In genomic region chr4:15402146-15402545, GRCh38 we compare ENCODE assay signal across 12 cellular contexts. TPM values are rescaled to one million over a fixed set of nuclear protein-coding genes. Genes with fewer than 3 reads are reported as not detected.
DNase-seq lines count a peak whose midpoint lies in the region; ATAC-seq and TF ChIP-seq lines count a peak whose summit lies in the region.
"Had no signal": no experiment of that assay in that cellular context is flagged by ENCODE, and none has a peak within 500 bp of the region (broad histone marks: within the 10 kb centered on the region; RNA-seq: fewer than 3 reads in every experiment).

No MANE protein-coding gene starts in this region.

- intact Hi-C loops in activated CD4-positive, alpha-beta memory T cell treated with anti-CD3 and anti-CD28 coated beads for 36 hours (cut with micrococcal nuclease), result loop anchor here (10.0 kb wide), 1 partner anchor 397 kb away; the partner anchor contains the start of gene CPEB2

- POLR2A ChIA-PET in naive thymus-derived CD8-positive, alpha-beta T cell (lab: Charles Lee), result interaction anchor here (1.3 kb wide), 1 partner anchor 253 kb away, joined by 4 read pairs; the partner anchor contains the start of gene FBXL5
- POLR2A ChIA-PET in activated CD4-positive, alpha-beta memory T cell treated with anti-CD3 and anti-CD28 coated beads for 36 hours (lab: Charles Lee), result no interaction called here

- peak overlapping the region in 8 of 10 donors; percentile 75 to 89 (median 80) for H3K4me3 Mint-ChIP-seq in naive thymus-derived CD8-positive, alpha-beta T cell
- H3K4me3 Mint-ChIP-seq in activated CD4-positive, alpha-beta memory T cell treated with anti-CD3 and anti-CD28 coated beads for 36 hours, result no peak overlapping the region

- DNase-seq in AG08396 (ENCODE audit: low spot score) (peak; percentile 22), HCEC 1CT (peak; percentile 81), coronary artery (ENCODE audit: low spot score) (no peak), Ammon's horn (ENCODE audit: low spot score) (no peak), NCI-H82 (lab: John Stamatoyannopoulos, UW) (no peak), RPMI8226 (no peak)
- DNase-seq in naive thymus-derived CD8-positive, alpha-beta T cell, result no peak
- no peak for DNase-seq in activated CD4-positive, alpha-beta memory T cell treated with anti-CD3 and anti-CD28 coated beads for 36 hours
- DNase-seq: activated CD4-positive, alpha-beta T cell treated with anti-CD3 and anti-CD28 coated beads, Interleukin-2, amount 50 U/mL, for 1 hour; anterior cingulate cortex; foreskin melanocyte had no signal

- CTCF ChIA-PET in activated CD4-positive, alpha-beta memory T cell treated with anti-CD3 and anti-CD28 coated beads for 36 hours (lab: Charles Lee), result interaction anchor here (0.8 to 1.4 kb wide), 2 partner anchors 169 to 171 kb away, joined by 4 to 5 read pairs; no protein-coding TSS in a partner anchor

- H3K36me3 Mint-ChIP-seq in naive thymus-derived CD8-positive, alpha-beta T cell, result no peaks in the 10 kb centered on the region
- H3K36me3 Mint-ChIP-seq in activated CD4-positive, alpha-beta memory T cell treated with anti-CD3 and anti-CD28 coated beads for 36 hours, result no peaks in the 10 kb centered on the region
- H3K36me3 Mint-ChIP-seq: IgD-negative memory B cell had no signal

- no peaks in the 10 kb centered on the region for H3K9me3 Mint-ChIP-seq in naive thymus-derived CD8-positive, alpha-beta T cell
- no peaks in the 10 kb centered on the region for H3K9me3 Mint-ChIP-seq in activated CD4-positive, alpha-beta memory T cell treated with anti-CD3 and anti-CD28 coated beads for 36 hours
- H3K9me3 Mint-ChIP-seq: IgD-negative memory B cell had no signal

- H3K4me1 Mint-ChIP-seq in naive thymus-derived CD8-positive, alpha-beta T cell, result peaks cover 36 to 73% (median 50%) of the 10 kb centered on the region in 4 donors
- H3K4me1 Mint-ChIP-seq in activated CD4-positive, alpha-beta memory T cell treated with anti-CD3 and anti-CD28 coated beads for 36 hours (ENCODE audit: low read depth), result peaks cover 30% of the 10 kb centered on the region

- peak overlapping the region; percentile 73 to 88 for H3K27ac ChIP-seq in coronary artery

- H3K27ac Mint-ChIP-seq in naive thymus-derived CD8-positive, alpha-beta T cell, result peak overlapping the region; percentile 75 to 96 (median 84)
- H3K27ac Mint-ChIP-seq in activated CD4-positive, alpha-beta memory T cell treated with anti-CD3 and anti-CD28 coated beads for 36 hours, result no peak overlapping the region

- no peaks in the 10 kb centered on the region for H3K27me3 Mint-ChIP-seq in naive thymus-derived CD8-positive, alpha-beta T cell
- H3K27me3 Mint-ChIP-seq in activated CD4-positive, alpha-beta memory T cell treated with anti-CD3 and anti-CD28 coated beads for 36 hours, result no peaks in the 10 kb centered on the region

- no peak for TF ChIP-seq CTCF in coronary artery (IDR thresholded peaks at IDR 0.05)

- no peak for ATAC-seq in naive thymus-derived CD8-positive, alpha-beta T cell

- no peak overlapping the region for H3K4me3 ChIP-seq in coronary artery

RNA-seq across cellular contexts. Expression of gene C1QTNF7, which starts 25.7 kb away (rescaled TPM):
- not detected for total RNA-seq in naive thymus-derived CD8-positive, alpha-beta T cell
- under 1 TPM in 1 of 3 donors, not detected in 2; 0.07 TPM for polyA plus RNA-seq in naive thymus-derived CD8-positive, alpha-beta T cell
- total RNA-seq in activated CD4-positive, alpha-beta memory T cell treated with anti-CD3 and anti-CD28 coated beads for 36 hours, result not detected
- polyA plus RNA-seq: IgD-negative memory B cell had no signal

Comparison
In these comparisons a context has a peak if more than half of its experiments do, and no peak if none do; other contexts are left out.
1. DNase-seq: peak in AG08396 (single experiment) and HCEC 1CT (single experiment); none in coronary artery (single experiment), naive thymus-derived CD8-positive, alpha-beta T cell (0 of 10), Ammon's horn (single experiment), NCI-H82 (single experiment), activated CD4-positive, alpha-beta memory T cell treated with anti-CD3 and anti-CD28 coated beads for 36 hours (single experiment) and RPMI8226 (single experiment).